ENCODE assay signal across 7 cellular contexts in genomic region chr1:203440780-203441179, GRCh38. TPM values are rescaled to one million over a fixed set of nuclear protein-coding genes. Genes with fewer than 3 reads are reported as not detected.
DNase-seq lines count a peak whose midpoint lies in the region; ATAC-seq, FAIRE-seq and TF ChIP-seq lines count a peak whose summit lies in the region.

No MANE protein-coding gene starts in this region.

- H3K9me1 ChIP-seq in endothelial cell of umbilical vein (replicated peaks; ENCODE audit: control insufficient read depth, extremely low read depth, insufficient read depth, low read length) = no peaks in the 10 kb centered on the region

- peak; percentile 84 for FAIRE-seq in endothelial cell of umbilical vein (lab: Jason Lieb, UNC)

- intact Hi-C loops in endothelial cell of umbilical vein (cut with micrococcal nuclease) (loop anchor here (1.0 to 2.0 kb wide), 2 partner anchors 100 to 168 kb away; no protein-coding TSS in a partner anchor), mucosa of descending colon (cut with DNase I, micrococcal nuclease) (loop anchor here (2.0 to 10.0 kb wide), 3 partner anchors 100 to 166 kb away; no protein-coding TSS in a partner anchor)

- H3K4me1 ChIP-seq in endothelial cell of umbilical vein (ENCODE audit: control insufficient read depth, extremely low read depth, insufficient read depth, low read length) (peaks cover 5% of the 10 kb centered on the region), mucosa of descending colon (ENCODE audit: low read depth) (peaks cover 19% of the 10 kb centered on the region)

- no peak overlapping the region for H3K27ac ChIP-seq in endothelial cell of umbilical vein (ENCODE audit: insufficient read depth, low read depth, low read length)

- H3K36me3 ChIP-seq in endothelial cell of umbilical vein (ENCODE audit: control insufficient read depth in 2 of 2, extremely low read depth in 1 of 2, insufficient read depth in 2 of 2, low read length in 2 of 2) (no peaks in the 10 kb centered on the region), mucosa of descending colon (ENCODE audit: low read depth) (no peaks in the 10 kb centered on the region)

- no peak overlapping the region for H3K4me2 ChIP-seq in endothelial cell of umbilical vein (ENCODE audit: insufficient read depth, low read length)

- peaks cover 20 to 39% of the 10 kb centered on the region in 2 experiments for H3K27me3 ChIP-seq in endothelial cell of umbilical vein (ENCODE audit: control insufficient read depth in 2 of 2, insufficient read depth in 2 of 2, low read length in 2 of 2)

- peak; percentile 14 for DNase-seq in NCI-H460 (ENCODE audit: extremely low read depth, low read depth)
- peak; percentile 65 for DNase-seq in endothelial cell of umbilical vein (ENCODE audit: low read depth, low spot score)
- DNase-seq in mucosa of descending colon = peak; percentile 80 to 84 (median 83)
- no peak for DNase-seq in effector CD4-positive, alpha-beta T cell

- no TSS peak for BruUV-seq in endothelial cell of umbilical vein (replicated peaks; lab: Mats Ljungman, UMichigan)

- no peak overlapping the region for H2AFZ ChIP-seq in endothelial cell of umbilical vein (ENCODE audit: low read depth, low read length)

- CTCF ChIA-PET in endothelial cell of umbilical vein (lab: Charles Lee) = interaction anchor here (0.6 to 4.1 kb wide), 37 partner anchors 9 to 401 kb away, joined by 3 to 136 read pairs (median 4); partner anchors contain the start of genes FMOD and OPTC

- dilution Hi-C loops in endothelial cell of umbilical vein (cut with MboI; ENCODE audit: extremely low pct_ligation_motif_present, low sequenced_read_pairs) = no loop called here

- POLR2A ChIA-PET in endothelial cell of umbilical vein (lab: Charles Lee) = no interaction called here

- H3K9me3 ChIP-seq in endothelial cell of umbilical vein (replicated peaks; ENCODE audit: control insufficient read depth, insufficient read depth, low read length) (no peaks in the 10 kb centered on the region), mucosa of descending colon (no peaks in the 10 kb centered on the region)

- no peak overlapping the region for H3K4me3 ChIP-seq in endothelial cell of umbilical vein (replicated peaks in 1 of 3; ENCODE audit: insufficient read depth in 1 of 3, low read depth in 1 of 3, low read length in 3 of 3)
- no peak overlapping the region for H3K4me3 ChIP-seq in mucosa of descending colon

- peak; percentile 44 for TF ChIP-seq CTCF in GM12874 (IDR thresholded peaks at IDR 0.05; ENCODE audit: insufficient read depth, low read depth, low read length)
- TF ChIP-seq CTCF in endothelial cell of umbilical vein (IDR thresholded peaks at IDR 0.05; ENCODE audit: extremely low read depth in 1 of 2, insufficient read depth in 1 of 2, low read depth in 1 of 2, low read length in 2 of 2) = peak; percentile 27 to 62
- TF ChIP-seq CTCF in mucosa of descending colon (IDR thresholded peaks at IDR 0.05) = peak; percentile 45

- H3K79me2 ChIP-seq in endothelial cell of umbilical vein (ENCODE audit: control insufficient read depth, insufficient read depth, low read length) = no peaks in the 10 kb centered on the region

- ATAC-seq in mucosa of descending colon (peak; percentile 91), GM19328 (IDR thresholded peaks at IDR 0.05; ENCODE audit: unreplicated experiment) (no peak), HG02588 (IDR thresholded peaks at IDR 0.05; ENCODE audit: unreplicated experiment) (no peak)

- TF ChIP-seq POLR2A in endothelial cell of umbilical vein (IDR thresholded peaks at IDR 0.05; ENCODE audit: low read depth, low read length) = no peak

- no peak overlapping the region for H3K9ac ChIP-seq in endothelial cell of umbilical vein (replicated peaks; ENCODE audit: extremely low read depth, insufficient read depth, low read length)

- H4K20me1 ChIP-seq in endothelial cell of umbilical vein (replicated peaks; ENCODE audit: control insufficient read depth, extremely low read depth, insufficient read depth, low read length) = no peaks in the 10 kb centered on the region

TF ChIP-seq in endothelial cell of umbilical vein, 7 proteins besides CTCF, POLR2A, EP300 and RAD21:
- TF ChIP-seq MYC (IDR thresholded peaks at IDR 0.05; ENCODE audit: low read depth, low read length) = no peak
- TF ChIP-seq EZH2 (IDR thresholded peaks at IDR 0.05; ENCODE audit: borderline replicate concordance, low read depth, low read length, severe bottlenecking) = no peak
- no peak for TF ChIP-seq POLR2AphosphoS5 (IDR thresholded peaks at IDR 0.05; ENCODE audit: insufficient read depth, low read depth, low read length)
- no peak for TF ChIP-seq JUN (IDR thresholded peaks at IDR 0.05; ENCODE audit: borderline replicate concordance, insufficient read depth, insufficient read length, low read depth)
- TF ChIP-seq GATA2 (IDR thresholded peaks at IDR 0.05; ENCODE audit: insufficient read depth, insufficient read length, low read depth, low read length) = no peak
- no peak for TF ChIP-seq FOS (IDR thresholded peaks at IDR 0.05; ENCODE audit: borderline replicate concordance, insufficient read depth, low read length)
- TF ChIP-seq, protein P1, sequence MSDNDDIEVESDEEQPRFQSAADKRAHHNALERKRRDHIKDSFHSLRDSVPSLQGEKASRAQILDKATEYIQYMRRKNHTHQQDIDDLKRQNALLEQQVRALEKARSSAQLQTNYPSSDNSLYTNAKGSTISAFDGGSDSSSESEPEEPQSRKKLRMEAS (IDR thresholded peaks at IDR 0.05; ENCODE audit: insufficient read depth, insufficient read length) = no peak
TF ChIP-seq in endothelial cell of umbilical vein: peak in this region for 0.

RNA-seq across cellular contexts. Expression of gene PRELP, which starts 34.8 kb away (rescaled TPM):
- not detected in 2 replicates for total RNA-seq in NCI-H460 (2014; rRNA removed; shearing (Covaris generic))
- not detected in 2 replicates for polyA plus RNA-seq in NCI-H460 (2014; cell fraction: nucleus; rRNA removed)
- total RNA-seq in endothelial cell of umbilical vein = not detected in 2 replicates
- 0.01 TPM in 1 of 2 replicates, not detected in the other for polyA plus RNA-seq in endothelial cell of umbilical vein
- polyA plus RNA-seq in endothelial cell of umbilical vein (2011; cell fraction: cytosol; rRNA removed) = 0.01 TPM in 2 replicates
- not detected in 2 replicates for polyA plus RNA-seq in endothelial cell of umbilical vein (2011; cell fraction: nucleus; rRNA removed)
- polyA plus RNA-seq in endothelial cell of umbilical vein (2012) = 0.04 TPM in 1 of 2 replicates, not detected in the other
- not detected in 2 replicates for polyA minus RNA-seq in endothelial cell of umbilical vein
- not detected for polyA minus RNA-seq in endothelial cell of umbilical vein (2011; cell fraction: cytosol; rRNA and poly(A)+ RNA removed)
- polyA minus RNA-seq in endothelial cell of umbilical vein (2011; cell fraction: nucleus; rRNA and poly(A)+ RNA removed) = not detected in 2 replicates
- total RNA-seq in mucosa of descending colon = 100 to 1,000 TPM in 1 of 3 donors, 1 to 10 TPM in 2; 5.5 to 174 (median 5.6) TPM

RNA-seq across cellular contexts. Expression of gene OPTC, which starts 53.2 kb away (rescaled TPM):
- not detected in 2 replicates for total RNA-seq in NCI-H460 (2014; rRNA removed; shearing (Covaris generic))
- polyA plus RNA-seq in NCI-H460 (2014; cell fraction: nucleus; rRNA removed) = not detected in 2 replicates
- total RNA-seq in endothelial cell of umbilical vein = not detected in 2 replicates
- polyA plus RNA-seq in endothelial cell of umbilical vein = not detected in 2 replicates
- polyA plus RNA-seq in endothelial cell of umbilical vein (2011; cell fraction: cytosol; rRNA removed) = not detected in 2 replicates
- polyA plus RNA-seq in endothelial cell of umbilical vein (2011; cell fraction: nucleus; rRNA removed) = not detected in 2 replicates
- polyA plus RNA-seq in endothelial cell of umbilical vein (2012) = not detected in 2 replicates
- not detected in 2 replicates for polyA minus RNA-seq in endothelial cell of umbilical vein
- polyA minus RNA-seq in endothelial cell of umbilical vein (2011; cell fraction: cytosol; rRNA and poly(A)+ RNA removed) = not detected
- not detected in 2 replicates for polyA minus RNA-seq in endothelial cell of umbilical vein (2011; cell fraction: nucleus; rRNA and poly(A)+ RNA removed)
- total RNA-seq in mucosa of descending colon = not detected
